ENCODE assay signal across 20 cellular contexts in genomic region chr4:67083496-67083895, GRCh38.
"Had no signal": no experiment of that assay in that cellular context is flagged by ENCODE, and none has a peak within 500 bp of the region (broad histone marks: within the 10 kb centered on the region; RNA-seq: fewer than 3 reads in every experiment).

No MANE protein-coding gene starts in this region.

- H3K27me3 Mint-ChIP-seq: activated CD4-positive, alpha-beta T cell treated with anti-CD3 and anti-CD28 coated beads, Interleukin-2, amount 10 ng/mL, durations not matched to agents 24 days and 14 days; activated naive CD8-positive, alpha-beta T cell treated with anti-CD3 and anti-CD28 coated beads for 36 hours; naive B cell had no signal

- H3K27ac Mint-ChIP-seq: activated CD4-positive, alpha-beta T cell treated with anti-CD3 and anti-CD28 coated beads, Interleukin-2, amount 10 ng/mL, durations not matched to agents 24 days and 14 days; activated CD8-positive, alpha-beta T cell treated with anti-CD3 and anti-CD28 coated beads for 36 hours; activated naive CD8-positive, alpha-beta T cell treated with anti-CD3 and anti-CD28 coated beads for 36 hours; activated T-helper 17 cell treated with anti-CD3 and anti-CD28 coated beads, Interleukin-2, amount 50 U/mL, for 72 hours; naive B cell had no signal

- H3K9me3 Mint-ChIP-seq: activated CD4-positive, alpha-beta T cell treated with anti-CD3 and anti-CD28 coated beads, Interleukin-2, amount 10 ng/mL, durations not matched to agents 24 days and 14 days; activated CD8-positive, alpha-beta T cell treated with anti-CD3 and anti-CD28 coated beads for 36 hours; activated naive CD8-positive, alpha-beta T cell treated with anti-CD3 and anti-CD28 coated beads for 36 hours had no signal

- H3K4me1 Mint-ChIP-seq: activated CD4-positive, alpha-beta T cell treated with anti-CD3 and anti-CD28 coated beads, Interleukin-2, amount 10 ng/mL, durations not matched to agents 24 days and 14 days; activated naive CD8-positive, alpha-beta T cell treated with anti-CD3 and anti-CD28 coated beads for 36 hours; activated T-helper 17 cell treated with anti-CD3 and anti-CD28 coated beads, Interleukin-2, amount 50 U/mL, for 72 hours; naive B cell had no signal

- H2AFZ ChIP-seq: parathyroid adenoma had no signal

- H3K4me3 ChIP-seq: esophagus squamous epithelium, mucosa of descending colon, vagina had no signal

- H3K36me3 ChIP-seq: esophagus squamous epithelium, neutrophil, vagina had no signal

- H3K4me1 ChIP-seq: esophagus squamous epithelium, parathyroid adenoma, vagina had no signal

- H3K9me3 ChIP-seq: esophagus squamous epithelium, mucosa of descending colon, neutrophil, vagina had no signal

- H3K4me3 Mint-ChIP-seq: activated CD4-positive, alpha-beta T cell treated with anti-CD3 and anti-CD28 coated beads, Interleukin-2, amount 10 ng/mL, durations not matched to agents 24 days and 14 days; activated CD8-positive, alpha-beta T cell treated with anti-CD3 and anti-CD28 coated beads for 36 hours; activated naive CD8-positive, alpha-beta T cell treated with anti-CD3 and anti-CD28 coated beads for 36 hours; activated T-helper 17 cell treated with anti-CD3 and anti-CD28 coated beads, Interleukin-2, amount 50 U/mL, for 72 hours; naive B cell had no signal

- H3K27ac ChIP-seq: esophagus squamous epithelium, neutrophil, parathyroid adenoma, vagina had no signal

- H3K9ac ChIP-seq: parathyroid adenoma had no signal

- H3K79me2 ChIP-seq: parathyroid adenoma had no signal

- DNase-seq: activated CD4-positive, alpha-beta T cell treated with anti-CD3 and anti-CD28 coated beads, Interleukin-2, amount 10 ng/mL, durations not matched to agents 24 days and 14 days; activated CD8-positive, alpha-beta T cell treated with anti-CD3 and anti-CD28 coated beads for 36 hours; activated naive CD4-positive, alpha-beta T cell; activated naive CD8-positive, alpha-beta T cell treated with anti-CD3 and anti-CD28 coated beads for 36 hours; activated T-cell treated with anti-CD3 and anti-CD28 coated beads, Interleukin-2, amount 50 U/mL, for 1 hour; amniotic stem cell; effector memory CD4-positive, alpha-beta T cell; esophagus squamous epithelium; hippocampal formation; mammary epithelial cell; mucosa of descending colon; naive B cell; stimulated activated CD4-positive, alpha-beta T cell treated with anti-CD3 and anti-CD28 coated beads, Interleukin-2, amount 100 ng/mL, for 24 hours; stimulated activated naive CD4-positive, alpha-beta T cell treated with Interleukin-2 at 50 U/mL for 16 hours; T1000; trophoblast cell had no signal

- H3K36me3 Mint-ChIP-seq: activated naive CD8-positive, alpha-beta T cell treated with anti-CD3 and anti-CD28 coated beads for 36 hours; naive B cell had no signal

- H3K27me3 ChIP-seq: esophagus squamous epithelium, neutrophil, vagina had no signal
